In the genomic region with DNA sequence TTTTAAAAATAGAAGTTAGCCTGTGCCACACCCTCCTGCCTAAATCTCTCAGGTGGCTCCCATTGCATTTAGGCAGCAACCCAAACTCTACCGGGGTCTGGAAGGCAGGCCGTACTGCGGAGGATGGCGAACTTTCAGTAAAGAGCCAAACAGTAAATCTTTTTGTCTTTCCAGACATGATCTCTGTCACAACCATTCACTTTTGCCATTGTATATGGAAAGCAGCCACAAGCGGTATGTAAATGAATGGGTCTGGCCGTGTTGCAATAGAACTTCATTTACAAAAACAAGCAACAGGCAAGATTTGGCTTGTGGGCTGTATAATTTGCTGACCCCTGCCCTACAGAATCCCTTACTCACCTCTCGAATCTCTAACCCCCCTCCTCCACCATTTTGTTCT, we compare ENCODE assay signal across 32 cellular contexts. TPM values are rescaled to one million over a fixed set of nuclear protein-coding genes. Genes with fewer than 3 reads are reported as not detected.
DNase-seq lines count a peak whose midpoint lies in the region; ATAC-seq, FAIRE-seq and TF ChIP-seq lines count a peak whose summit lies in the region.
"Had no signal": no experiment of that assay in that cellular context is flagged by ENCODE, and none has a peak within 500 bp of the region (broad histone marks: within the 10 kb centered on the region; RNA-seq: fewer than 3 reads in every experiment).

No MANE protein-coding gene starts in this region.

- no peak for TF ChIP-seq EP300 in A549 (IDR thresholded peaks at IDR 0.05)

- POLR2A ChIA-PET in A549 (lab: Yijun Ruan, JAX) = no interaction called here
- POLR2A ChIA-PET in HEK293T (lab: Yijun Ruan, JAX) = no interaction called here
- POLR2A ChIA-PET in PC-9 (lab: Charles Lee; ENCODE audit: unreplicated experiment) = no interaction called here

- no peaks in the 10 kb centered on the region for H4K20me1 ChIP-seq in PC-9 (ENCODE audit: insufficient read depth)

- no peak for TF ChIP-seq RAD21 in A549 (conservative IDR thresholded peaks at IDR 0.05 in 1 of 2, IDR thresholded peaks at IDR 0.05 in 1 of 2)

- ATAC-seq in A549 = no peak
- no peak for ATAC-seq in GM21825 (IDR thresholded peaks at IDR 0.05; ENCODE audit: unreplicated experiment)
- ATAC-seq: activated CD4-positive, CD25-positive, alpha-beta regulatory T cell treated with anti-CD3 and anti-CD28 coated beads, Interleukin-2, amount 50 U/mL, for 24 hours; activated CD8-positive, alpha-beta T cell treated with anti-CD3 and anti-CD28 coated beads, Interleukin-2, amount 10 ng/mL, durations not matched to agents 7 days and 5 days; stimulated activated naive CD8-positive, alpha-beta T cell treated with anti-CD3 and anti-CD28 coated beads, Interleukin-15, Interleukin-2, amounts not matched to agents 100 U/mL and 50 U/mL, for 24 hours; T-cell had no signal

- intact Hi-C loops in PC-9 (cut with micrococcal nuclease; ENCODE audit: unreplicated experiment) = no loop called here

- H3K36me3 ChIP-seq in PC-9 (ENCODE audit: low read depth) (no peaks in the 10 kb centered on the region), right atrium auricular region (no peaks in the 10 kb centered on the region)
- H3K36me3 ChIP-seq: ascending aorta, esophagus squamous epithelium, thoracic aorta had no signal

- 41% methylated on average over 7 of the region's 7 CpGs for WGBS in A549 (ENCODE audit: missing lambda C conversion rate)

- H3K9me3 ChIP-seq in A549 = no peaks in the 10 kb centered on the region
- H3K9me3 ChIP-seq in PC-9 (ENCODE audit: insufficient read depth, low read depth) = no peaks in the 10 kb centered on the region
- H3K9me3 ChIP-seq in right atrium auricular region = no peaks in the 10 kb centered on the region
- H3K9me3 ChIP-seq: ascending aorta, esophagus squamous epithelium, thoracic aorta had no signal

- no peaks in the 10 kb centered on the region; the same call in 1 of the 2 replicates for H3F3A ChIP-seq in PC-9 (ENCODE audit: insufficient read depth, low read depth)

- H3K9me2 ChIP-seq in PC-9 (ENCODE audit: insufficient read depth) = no peaks in the 10 kb centered on the region

- no TSS peak for BruUV-seq in PC-9 (replicated peaks; lab: Mats Ljungman, UMichigan)

- CTCF ChIA-PET in A549 (lab: Yijun Ruan, JAX) (interaction anchor here (0.6 to 0.7 kb wide), 2 partner anchors 11 to 420 kb away, joined by 3 read pairs; no protein-coding TSS in a partner anchor), HEK293T (lab: Yijun Ruan, JAX) (interaction anchor here (0.6 kb wide), 1 partner anchor 1123 kb away, joined by 5 read pairs; no protein-coding TSS in a partner anchor), PC-9 (lab: Charles Lee) (no interaction called here)

- H3K27ac ChIP-seq in A549 (no peak overlapping the region), PC-9 (no peak overlapping the region), right atrium auricular region (no peak overlapping the region)
- H3K27ac ChIP-seq: ascending aorta, esophagus squamous epithelium, KMS-11, RWPE1, thoracic aorta had no signal

- no peak overlapping the region for H2AFZ ChIP-seq in PC-9

- DNase-seq in A549 (ENCODE audit: low read depth in 1 of 2, low spot score in 1 of 2) (no peak), HEK293T (ENCODE audit: extremely low spot score) (peak; percentile 14), globus pallidus (ENCODE audit: low spot score) (peak; percentile 18), PC-9 (no peak), RKO (ENCODE audit: low spot score) (no peak), right atrium auricular region (ENCODE audit: low spot score) (no peak)
- DNase-seq: activated CD8-positive, alpha-beta T cell treated with anti-CD3 and anti-CD28 coated beads, Interleukin-2, amount 10 ng/mL, durations not matched to agents 7 days and 5 days; activated effector memory CD4-positive, alpha-beta T cell treated with Interleukin-2 at 50 U/mL for 16 hours; activated naive CD8-positive, alpha-beta T cell treated with anti-CD3 and anti-CD28 coated beads, Interleukin-2, amount 10 ng/mL, durations not matched to agents 7 days and 5 days; AML-193; CD4-positive, alpha-beta memory T cell; central memory CD4-positive, alpha-beta T cell; DMS 273 treated with DMSO at 0.1 percent for 48 hours; esophagus squamous epithelium; HCEC 1CT; hippocampal formation; immature natural killer cell; MV-4-11; NCI-H1436 treated with DMSO at 0.1 percent for 48 hours; NCI-H510A treated with DMSO at 0.1 percent for 48 hours; stimulated activated naive CD8-positive, alpha-beta T cell treated with anti-CD3 and anti-CD28 coated beads, Interleukin-15, Interleukin-2, amounts not matched to agents 100 U/mL and 50 U/mL, for 24 hours; T-cell had no signal

- peak; percentile 18 for FAIRE-seq in A549 (lab: Jason Lieb, UNC)
- FAIRE-seq: A204.1, HTR-8/SVneo, TTC549 had no signal

- H3K27me3 ChIP-seq in PC-9 (ENCODE audit: insufficient read depth, low read depth) = no peaks in the 10 kb centered on the region
- H3K27me3 ChIP-seq in right atrium auricular region = no peaks in the 10 kb centered on the region
- H3K27me3 ChIP-seq: ascending aorta, esophagus squamous epithelium had no signal

- H3K4me2 ChIP-seq in A549 (no peak overlapping the region), PC-9 (no peak overlapping the region)

- TF ChIP-seq POLR2A in A549 (IDR thresholded peaks at IDR 0.05; ENCODE audit: low read length) = no peak

- no peak for TF ChIP-seq CTCF in A549 (IDR thresholded peaks at IDR 0.05)
- TF ChIP-seq CTCF in PC-9 (conservative IDR thresholded peaks at IDR 0.05) = no peak
- no peak for TF ChIP-seq CTCF in right atrium auricular region (IDR thresholded peaks at IDR 0.05)

- H3K79me2 ChIP-seq in PC-9 (ENCODE audit: low read depth) = no peaks in the 10 kb centered on the region

- H3K4me3 ChIP-seq in A549 = no peak overlapping the region
- no peak overlapping the region for H3K4me3 ChIP-seq in PC-9
- H3K4me3 ChIP-seq in right atrium auricular region = no peak overlapping the region
- H3K4me3 ChIP-seq: ascending aorta, esophagus squamous epithelium, thoracic aorta had no signal

- no peaks in the 10 kb centered on the region for H3K4me1 ChIP-seq in A549
- peaks cover 3% of the 10 kb centered on the region; the same call in 1 of the 2 replicates for H3K4me1 ChIP-seq in PC-9 (replicated peaks; ENCODE audit: insufficient read depth)
- no peaks in the 10 kb centered on the region for H3K4me1 ChIP-seq in right atrium auricular region
- H3K4me1 ChIP-seq: ascending aorta, esophagus squamous epithelium had no signal

TF ChIP-seq in A549, 52 proteins besides CTCF, POLR2A, EP300 and RAD21:
- no peak for TF ChIP-seq ZSCAN20 (CRISPR knock-in tag; IDR thresholded peaks at IDR 0.05)

TF ChIP-seq in HEK293T, 16 proteins besides CTCF, POLR2A, EP300 and RAD21:
- no peak for TF ChIP-seq ZNF384 (IDR thresholded peaks at IDR 0.05)
- TF ChIP-seq PKNOX1 (IDR thresholded peaks at IDR 0.05) = peak; percentile 87
- TF ChIP-seq FOXM1 (IDR thresholded peaks at IDR 0.05; ENCODE audit: borderline replicate concordance) = no peak
- no peak for TF ChIP-seq LEF1 (IDR thresholded peaks at IDR 0.05; ENCODE audit: borderline replicate concordance)
- TF ChIP-seq L3MBTL2 (conservative IDR thresholded peaks at IDR 0.05) = no peak

TF ChIP-seq in PFSK-1, 5 proteins besides CTCF, POLR2A, EP300 and RAD21:
- 0 out of 4 replicates have a peak, but pooled peaks of 1 of the 2 experiments have one; percentile 25 for TF ChIP-seq REST (IDR thresholded peaks at IDR 0.05; ENCODE audit: insufficient read depth in 1 of 2, low read depth in 2 of 2, low read length in 2 of 2)
- TF ChIP-seq TAF1 (IDR thresholded peaks at IDR 0.05; ENCODE audit: borderline replicate concordance, insufficient read depth, low read length) = 0 out of 2 replicates have a peak, but pooled peaks have one; percentile 19
- no peak for TF ChIP-seq FOXP2 (optimal IDR thresholded peaks at IDR 0.05; ENCODE audit: borderline replicate concordance, extremely low read depth, extremely low read length, insufficient read depth)

RNA-seq across cellular contexts. Expression of gene RADX, which starts 3.3 kb away (rescaled TPM):
- polyA plus RNA-seq in A549 (2011; rRNA removed) = 0.25 and 0.29 TPM in 2 replicates
- 0.04 and 0.07 TPM in 2 replicates for polyA plus RNA-seq in A549 (2012; cell fraction: cytosol; rRNA removed)
- polyA plus RNA-seq in A549 (2012; cell fraction: nucleus; rRNA removed) = 0.05 and 0.06 TPM in 2 replicates
- 0.07 to 0.12 TPM (median 0.09 TPM) in 3 replicates for polyA plus RNA-seq in A549 (2017; fragmentation: RNase III; extraction: RNeasy Plus Mini Kit Qiagen cat#74134 plus additional on column Dnase treatment)
- 0.04 TPM in 1 of 2 replicates, not detected in the other for polyA minus RNA-seq in A549 (2011; rRNA and poly(A)+ RNA removed)
- polyA plus RNA-seq in PFSK-1 (2012; ENCODE audit: insufficient read length, low read depth) = 26.6 TPM
- 0.20 and 0.53 TPM in 2 replicates for total RNA-seq in PC-9 (2021)
- total RNA-seq in right atrium auricular region = 1 to 10 TPM in 1 of 2 donors, under 1 TPM in 1; 0.67 to 1.8 TPM
- total RNA-seq: ascending aorta had no signal

Comparison
In these comparisons a context has a peak if more than half of its experiments do, and no peak if none do; other contexts are left out.
1. DNase-seq: peak in HEK293T (single experiment) and globus pallidus (single experiment); none in A549 (0 of 2), PC-9 (0 of 2), RKO (single experiment) and right atrium auricular region (single experiment).